Comparison of ENCODE assay signal across 11 cellular contexts in the genomic region with DNA sequence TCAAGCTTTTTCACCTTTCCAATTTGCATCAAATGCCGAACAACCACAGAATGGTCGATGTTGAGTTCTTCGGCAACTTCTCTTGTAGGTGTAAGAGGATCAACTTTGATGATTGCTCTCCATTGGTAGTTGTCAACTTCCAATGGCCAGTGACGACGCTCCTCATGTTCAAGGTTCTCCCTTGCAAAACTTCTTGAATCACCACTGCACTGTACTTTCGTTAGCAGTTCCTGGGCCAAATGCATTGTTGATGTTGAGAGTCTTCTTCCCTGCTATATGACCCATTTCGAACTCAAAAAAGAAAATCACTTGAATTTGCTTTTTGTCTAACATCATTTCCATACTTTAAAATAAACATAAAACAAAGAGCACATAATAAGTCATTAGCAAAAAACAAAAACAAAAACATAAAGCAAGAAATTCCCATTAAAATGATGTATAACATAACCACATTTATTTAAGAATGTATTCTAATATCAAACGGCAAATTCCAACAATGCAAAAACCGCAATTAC.
"Had no signal": no experiment of that assay in that cellular context is flagged by ENCODE, and none has a peak within 500 bp of the region (broad histone marks: within the 10 kb centered on the region; RNA-seq: fewer than 3 reads in every experiment).

No MANE protein-coding gene starts in this region.

- H3K4me1 ChIP-seq: HAP-1 had no signal

- H3K27ac ChIP-seq: GM23248 had no signal

- H3K9me3 ChIP-seq: HAP-1 had no signal

- ATAC-seq: GM23338, HCT116 had no signal

- FAIRE-seq: H1, H54 had no signal

- DNase-seq: GM23248, GOT3, H7, H9, HCEC 1CT, HFFc6 had no signal

- H3K36me3 ChIP-seq: HAP-1 had no signal

- H3K4me2 ChIP-seq: GM23338 had no signal

- H2AFZ ChIP-seq: GM23248 had no signal

- H3K9ac ChIP-seq: GM23248 had no signal

- H3K4me3 ChIP-seq: GM23248, GM23338, HAP-1 had no signal
